Comparison of ENCODE assay signal across 1 cellular context in genomic region chr11:75261902-75262361, GRCh38.
A peak's percentile ranks its signal among the peaks of the same experiment; 100 is the strongest.
TF ChIP-seq lines count a peak whose summit lies in the region.

No MANE protein-coding gene starts in this region.

TF ChIP-seq in HepG2, 621 proteins besides CTCF, POLR2A, EP300 and RAD21:
- TF ChIP-seq PAXIP1 (CRISPR knock-in tag; conservative IDR thresholded peaks at IDR 0.05) (no peak), AGO1 (IDR thresholded peaks at IDR 0.05; ENCODE audit: low read depth, low read length, poor library complexity, severe bottlenecking) (peak; percentile 80), SKIL (CRISPR knock-in tag; IDR thresholded peaks at IDR 0.05; ENCODE audit: borderline replicate concordance) (no peak), ZNF20 (CRISPR knock-in tag; IDR thresholded peaks at IDR 0.05) (no peak), SP4 (CRISPR knock-in tag; IDR thresholded peaks at IDR 0.05) (peak; percentile 22; the same call in 1 of the 2 replicates), SSRP1 (CRISPR knock-in tag; IDR thresholded peaks at IDR 0.05) (0 out of 2 replicates have a peak, but pooled peaks have one; percentile 64), ZXDC (CRISPR knock-in tag; IDR thresholded peaks at IDR 0.05) (no peak), AGO2 (optimal IDR thresholded peaks at IDR 0.05; ENCODE audit: low read depth, low read length) (peak; percentile 84), ZNF547 (CRISPR knock-in tag; IDR thresholded peaks at IDR 0.05) (no peak), KDM2A (CRISPR knock-in tag; IDR thresholded peaks at IDR 0.05; ENCODE audit: borderline replicate concordance, low read depth) (0 out of 2 replicates have a peak, but pooled peaks have one; percentile 16), MZF1 (CRISPR knock-in tag; IDR thresholded peaks at IDR 0.05; ENCODE audit: borderline replicate concordance) (no peak), HHEX (CRISPR knock-in tag; IDR thresholded peaks at IDR 0.05) (no peak), NR2F1 (CRISPR knock-in tag; IDR thresholded peaks at IDR 0.05) (no peak), ZNF282 (IDR thresholded peaks at IDR 0.05; ENCODE audit: partially characterized antibody) (no peak), ARHGAP35 (CRISPR knock-in tag; IDR thresholded peaks at IDR 0.05; ENCODE audit: borderline replicate concordance) (no peak)
